Comparison of ENCODE assay signal across 30 cellular contexts in the genomic region with DNA sequence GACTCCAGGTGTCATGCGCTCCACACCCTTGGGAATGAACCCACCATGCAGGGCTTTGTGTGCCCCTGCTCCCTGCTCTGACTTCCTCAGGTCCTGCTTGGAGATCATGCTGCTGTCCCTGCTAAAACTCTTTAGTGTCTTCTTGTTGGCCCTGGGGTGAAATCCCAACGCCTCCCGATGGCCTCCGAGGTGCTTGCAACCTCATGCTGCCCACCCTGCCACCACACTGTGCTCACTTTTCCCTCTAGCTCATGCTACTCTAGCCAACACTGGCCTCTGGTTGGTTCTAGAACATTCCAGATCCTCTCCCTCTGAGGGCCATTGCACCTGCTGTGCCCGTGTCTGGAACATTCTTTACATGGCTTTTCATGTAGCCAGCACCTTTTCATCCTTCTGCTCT.
"Had no signal": no experiment of that assay in that cellular context is flagged by ENCODE, and none has a peak within 500 bp of the region (broad histone marks: within the 10 kb centered on the region; RNA-seq: fewer than 3 reads in every experiment).

No MANE protein-coding gene starts in this region.

- H3K27ac ChIP-seq: esophagus muscularis mucosa, foreskin keratinocyte, heart right ventricle, parathyroid adenoma, right atrium auricular region, stomach, thyroid gland, upper lobe of left lung, VCaP had no signal

- H3K27ac Mint-ChIP-seq: activated CD4-positive, alpha-beta memory T cell treated with anti-CD3 and anti-CD28 coated beads for 36 hours; activated CD4-positive, alpha-beta T cell treated with anti-CD3 and anti-CD28 coated beads, Interleukin-2, amount 10 ng/mL, durations not matched to agents 24 days and 14 days; activated naive CD4-positive, alpha-beta T cell treated with anti-CD3 and anti-CD28 coated beads, Interleukin-2, amount 50 U/mL, for 24 hours; activated naive CD8-positive, alpha-beta T cell treated with anti-CD3 and anti-CD28 coated beads, Interleukin-2, amount 50 U/mL, for 24 hours; naive thymus-derived CD4-positive, alpha-beta T cell; stimulated activated naive B cell treated with anti-CD40 and anti-IgM and Interleukin-4, amounts not matched to agents 10 μg/mL and 1 μg/mL and 100 μg/mL, for 72 hours; T-helper 2 cell treated with Interferon-gamma antibody and Interleukin-4, amounts not matched to agents 5 μg/mL and 100 μg/mL, for 36 hours had no signal

- H3K4me1 ChIP-seq: esophagus muscularis mucosa, parathyroid adenoma, right atrium auricular region, stomach, thyroid gland, upper lobe of left lung had no signal

- H3K4me3 Mint-ChIP-seq: activated CD4-positive, alpha-beta memory T cell treated with anti-CD3 and anti-CD28 coated beads for 36 hours; activated CD4-positive, alpha-beta T cell treated with anti-CD3 and anti-CD28 coated beads, Interleukin-2, amount 10 ng/mL, durations not matched to agents 24 days and 14 days; activated naive CD4-positive, alpha-beta T cell treated with anti-CD3 and anti-CD28 coated beads, Interleukin-2, amount 50 U/mL, for 24 hours; activated naive CD8-positive, alpha-beta T cell treated with anti-CD3 and anti-CD28 coated beads, Interleukin-2, amount 50 U/mL, for 24 hours; stimulated activated naive B cell treated with anti-CD40 and anti-IgM and Interleukin-4, amounts not matched to agents 10 μg/mL and 1 μg/mL and 100 μg/mL, for 72 hours; T-helper 2 cell treated with Interferon-gamma antibody and Interleukin-4, amounts not matched to agents 5 μg/mL and 100 μg/mL, for 36 hours had no signal

- ATAC-seq: activated naive CD8-positive, alpha-beta T cell treated with anti-CD3 and anti-CD28 coated beads, Interleukin-2, amount 50 U/mL, for 24 hours; heart right ventricle; left ventricle myocardium superior; naive thymus-derived CD4-positive, alpha-beta T cell; stimulated activated naive B cell treated with anti-CD40 and anti-IgM and Interleukin-4, amounts not matched to agents 10 μg/mL and 1 μg/mL and 100 μg/mL, for 72 hours had no signal

- H3K4me1 Mint-ChIP-seq: activated CD4-positive, alpha-beta T cell treated with anti-CD3 and anti-CD28 coated beads, Interleukin-2, amount 10 ng/mL, durations not matched to agents 24 days and 14 days; activated naive CD4-positive, alpha-beta T cell treated with anti-CD3 and anti-CD28 coated beads, Interleukin-2, amount 50 U/mL, for 24 hours; activated naive CD8-positive, alpha-beta T cell treated with anti-CD3 and anti-CD28 coated beads, Interleukin-2, amount 50 U/mL, for 24 hours; stimulated activated naive B cell treated with anti-CD40 and anti-IgM and Interleukin-4, amounts not matched to agents 10 μg/mL and 1 μg/mL and 100 μg/mL, for 72 hours had no signal

- H3K9me3 ChIP-seq: esophagus muscularis mucosa, heart right ventricle, right atrium auricular region, stomach, thyroid gland, upper lobe of left lung had no signal

- H3K9ac ChIP-seq: parathyroid adenoma had no signal

- H3K9me3 Mint-ChIP-seq: activated CD4-positive, alpha-beta memory T cell treated with anti-CD3 and anti-CD28 coated beads for 36 hours; activated CD4-positive, alpha-beta T cell treated with anti-CD3 and anti-CD28 coated beads, Interleukin-2, amount 10 ng/mL, durations not matched to agents 24 days and 14 days; activated naive CD4-positive, alpha-beta T cell treated with anti-CD3 and anti-CD28 coated beads, Interleukin-2, amount 50 U/mL, for 24 hours; activated naive CD8-positive, alpha-beta T cell treated with anti-CD3 and anti-CD28 coated beads, Interleukin-2, amount 50 U/mL, for 24 hours; stimulated activated naive B cell treated with anti-CD40 and anti-IgM and Interleukin-4, amounts not matched to agents 10 μg/mL and 1 μg/mL and 100 μg/mL, for 72 hours had no signal

- H2AFZ ChIP-seq: parathyroid adenoma had no signal

- H3K27me3 Mint-ChIP-seq: activated CD4-positive, alpha-beta memory T cell treated with anti-CD3 and anti-CD28 coated beads for 36 hours; activated CD4-positive, alpha-beta T cell treated with anti-CD3 and anti-CD28 coated beads, Interleukin-2, amount 10 ng/mL, durations not matched to agents 24 days and 14 days; activated naive CD4-positive, alpha-beta T cell treated with anti-CD3 and anti-CD28 coated beads, Interleukin-2, amount 50 U/mL, for 24 hours had no signal

- H3K27me3 ChIP-seq: right atrium auricular region, thyroid gland, upper lobe of left lung had no signal

- H3K79me2 ChIP-seq: parathyroid adenoma had no signal

- H3K4me3 ChIP-seq: esophagus muscularis mucosa, heart right ventricle, right atrium auricular region, stomach, thyroid gland, upper lobe of left lung had no signal

- DNase-seq: activated CD4-positive, alpha-beta memory T cell treated with anti-CD3 and anti-CD28 coated beads for 36 hours; activated CD4-positive, alpha-beta T cell treated with anti-CD3 and anti-CD28 coated beads, Interleukin-2, amount 10 ng/mL, durations not matched to agents 24 days and 14 days; activated CD4-positive, CD25-positive, alpha-beta regulatory T cell treated with anti-CD3 and anti-CD28 coated beads, Interleukin-2, amount 50 U/mL, for 72 hours; activated CD8-positive, alpha-beta memory T cell treated with anti-CD3 and anti-CD28 coated beads, Interleukin-2, amount 50 U/mL, for 4 hours; activated gamma-delta T cell; activated naive CD8-positive, alpha-beta T cell treated with anti-CD3 and anti-CD28 coated beads, Interleukin-2, amount 50 U/mL, for 24 hours; activated T-cell treated with anti-CD3 and anti-CD28 coated beads, Interleukin-2, amount 50 U/mL, for 1 hour; amygdala; caudate nucleus; cortex of kidney; heart right ventricle; left ventricle myocardium superior; naive thymus-derived CD4-positive, alpha-beta T cell; occipital lobe; stimulated activated CD4-positive, alpha-beta T cell treated with anti-CD3 and anti-CD28 coated beads, Interleukin-15, amount 100 ng/mL, for 24 hours; stimulated activated CD4-positive, alpha-beta T cell treated with anti-CD3 and anti-CD28 coated beads, Interleukin-2, amount 100 ng/mL, for 24 hours; stimulated activated naive B cell treated with anti-CD40 and anti-IgM and Interleukin-4, amounts not matched to agents 10 μg/mL and 1 μg/mL and 100 μg/mL, for 72 hours; stomach; T-helper 1 cell; thyroid gland; upper lobe of left lung had no signal

- H3K36me3 Mint-ChIP-seq: activated CD4-positive, alpha-beta memory T cell treated with anti-CD3 and anti-CD28 coated beads for 36 hours; activated naive CD4-positive, alpha-beta T cell treated with anti-CD3 and anti-CD28 coated beads, Interleukin-2, amount 50 U/mL, for 24 hours; naive thymus-derived CD4-positive, alpha-beta T cell; stimulated activated naive B cell treated with anti-CD40 and anti-IgM and Interleukin-4, amounts not matched to agents 10 μg/mL and 1 μg/mL and 100 μg/mL, for 72 hours had no signal

- FAIRE-seq: islet of Langerhans, TTC549 had no signal

- H3K36me3 ChIP-seq: esophagus muscularis mucosa, heart right ventricle, right atrium auricular region, stomach, thyroid gland, upper lobe of left lung had no signal
